ENCODE assay signal across 12 cellular contexts in the genomic region with DNA sequence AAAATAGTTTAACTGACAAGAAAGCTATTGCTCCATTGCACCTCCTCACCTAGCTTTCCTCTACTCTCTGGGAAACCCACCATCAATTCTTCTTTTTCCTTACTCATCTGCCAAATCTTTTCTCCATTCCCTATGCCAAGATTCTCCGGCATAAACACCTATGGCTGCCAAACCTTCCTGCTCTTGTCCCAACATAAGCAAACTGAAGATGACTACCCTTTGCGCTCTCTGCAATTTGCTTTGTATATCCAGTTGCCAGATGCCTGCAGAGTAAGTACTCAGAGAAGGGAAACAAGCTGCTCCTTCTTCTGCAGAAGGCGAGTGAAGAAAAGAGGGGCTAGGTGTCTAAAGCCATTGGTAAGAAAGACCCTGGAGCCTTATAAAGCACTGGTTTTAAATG. TPM values are rescaled to one million over a fixed set of nuclear protein-coding genes. Genes with fewer than 3 reads are reported as not detected.
DNase-seq lines count a peak whose midpoint lies in the region; ATAC-seq and TF ChIP-seq lines count a peak whose summit lies in the region.
"Had no signal": no experiment of that assay in that cellular context is flagged by ENCODE, and none has a peak within 500 bp of the region (broad histone marks: within the 10 kb centered on the region; RNA-seq: fewer than 3 reads in every experiment).

No MANE protein-coding gene starts in this region.

- H3K36me3 Mint-ChIP-seq in activated naive CD4-positive, alpha-beta T cell treated with anti-CD3 and anti-CD28 coated beads, Interleukin-2, amount 10 ng/mL, durations not matched to agents 7 days and 5 days = peaks cover 94% of the 10 kb centered on the region
- peaks cover 67% of the 10 kb centered on the region for H3K36me3 Mint-ChIP-seq in T-cell
- H3K36me3 Mint-ChIP-seq in effector memory CD8-positive, alpha-beta T cell (ENCODE audit: insufficient read depth) = peaks cover 48% of the 10 kb centered on the region

- peaks cover 87% of the 10 kb centered on the region for H3K4me1 Mint-ChIP-seq in activated naive CD4-positive, alpha-beta T cell treated with anti-CD3 and anti-CD28 coated beads, Interleukin-2, amount 10 ng/mL, durations not matched to agents 7 days and 5 days
- H3K4me1 Mint-ChIP-seq in T-cell = peaks cover 57 to 90% (median 60%) of the 10 kb centered on the region in 3 donors
- H3K4me1 Mint-ChIP-seq in effector memory CD8-positive, alpha-beta T cell (ENCODE audit: low read depth in 2 of 2) = peaks cover 66 to 83% of the 10 kb centered on the region in 2 donors

- no peak for ATAC-seq in T-cell (replicated peaks in 1 of 4)
- ATAC-seq in effector memory CD8-positive, alpha-beta T cell (replicated peaks) = no peak
- no peak for ATAC-seq in GM19463 (IDR thresholded peaks at IDR 0.05; ENCODE audit: unreplicated experiment)

- peak overlapping the region; percentile 18 for H3K4me3 Mint-ChIP-seq in activated naive CD4-positive, alpha-beta T cell treated with anti-CD3 and anti-CD28 coated beads, Interleukin-2, amount 10 ng/mL, durations not matched to agents 7 days and 5 days
- peak overlapping the region in 1 of 3 donors; percentile 55 for H3K4me3 Mint-ChIP-seq in T-cell
- peak overlapping the region; percentile 41 to 71 for H3K4me3 Mint-ChIP-seq in effector memory CD8-positive, alpha-beta T cell

- peak overlapping the region in 3 of 4 donors; percentile 34 to 51 (median 40) for H3K27ac ChIP-seq in transverse colon

- no peak for TF ChIP-seq CTCF in transverse colon (IDR thresholded peaks at IDR 0.05)

- H3K27me3 Mint-ChIP-seq in activated naive CD4-positive, alpha-beta T cell treated with anti-CD3 and anti-CD28 coated beads, Interleukin-2, amount 10 ng/mL, durations not matched to agents 7 days and 5 days = no peaks in the 10 kb centered on the region
- no peaks in the 10 kb centered on the region for H3K27me3 Mint-ChIP-seq in T-cell
- no peaks in the 10 kb centered on the region for H3K27me3 Mint-ChIP-seq in effector memory CD8-positive, alpha-beta T cell

- 69 to 70% methylated on average over 2 to 3 of the region's 3 CpGs for WGBS in transverse colon (ENCODE audit: low coverage in 1 of 2), 2 donors

- intact Hi-C loops in transverse colon (cut with DNase I; ENCODE audit: low total_unique reads) = no loop called here

- peak overlapping the region; percentile 75 for H3K27ac Mint-ChIP-seq in activated naive CD4-positive, alpha-beta T cell treated with anti-CD3 and anti-CD28 coated beads, Interleukin-2, amount 10 ng/mL, durations not matched to agents 7 days and 5 days
- H3K27ac Mint-ChIP-seq in T-cell = peak overlapping the region; percentile 78 to 79
- H3K27ac Mint-ChIP-seq in effector memory CD8-positive, alpha-beta T cell = peak overlapping the region; percentile 87 to 92

- TF ChIP-seq POLR2A in transverse colon (IDR thresholded peaks at IDR 0.05) = no peak

- H3K36me3 ChIP-seq in transverse colon = no peaks in the 10 kb centered on the region

- in situ Hi-C loops in transverse colon (cut with MboI; ENCODE audit: low pct_ligation_motif_present in 1 of 4, low pct_unique_long_range_greater_than_20kb in 1 of 4, low sequenced_read_pairs in 3 of 4) = no loop called here

- DNase-seq in activated naive CD4-positive, alpha-beta T cell treated with anti-CD3 and anti-CD28 coated beads, Interleukin-2, amount 10 ng/mL, durations not matched to agents 7 days and 5 days = no peak
- DNase-seq in activated naive CD4-positive, alpha-beta T cell treated with anti-CD3 and anti-CD28 coated beads, Interleukin-2, amount 50 U/mL, for 16 hours = no peak
- DNase-seq in T-cell (no peak), transverse colon (no peak), hypothalamus (lab: John Stamatoyannopoulos, UW) (no peak), NK-92 (lab: John Stamatoyannopoulos, UW; ENCODE audit: unreplicated experiment) (no peak)
- DNase-seq in effector memory CD8-positive, alpha-beta T cell = no peak
- DNase-seq: DMS153, midbrain, NCI-H1436 treated with DMSO at 0.1 percent for 48 hours, NCI-H524 treated with DMSO at 0.1 percent for 48 hours had no signal

- H3K4me1 ChIP-seq in transverse colon = peaks cover 0 to 36% (median 5%) of the 10 kb centered on the region in 4 donors

- H3K4me3 ChIP-seq in transverse colon = no peak overlapping the region

- CTCF ChIA-PET in activated naive CD4-positive, alpha-beta T cell treated with anti-CD3 and anti-CD28 coated beads, Interleukin-2, amount 10 ng/mL, durations not matched to agents 7 days and 5 days (lab: Charles Lee) = interaction anchor here (1.2 to 2.8 kb wide), 3 partner anchors 9 to 26 kb away, joined by 3 to 7 read pairs (median 4); partner anchors contain the start of gene PTGER2
- CTCF ChIA-PET in T-cell (lab: Charles Lee) = no interaction called here

- no peaks in the 10 kb centered on the region for H3K27me3 ChIP-seq in transverse colon

- H3K9me3 ChIP-seq in transverse colon = peaks cover 0 to 9% of the 10 kb centered on the region in 2 donors

- H3K9me3 Mint-ChIP-seq in activated naive CD4-positive, alpha-beta T cell treated with anti-CD3 and anti-CD28 coated beads, Interleukin-2, amount 10 ng/mL, durations not matched to agents 7 days and 5 days = peaks cover 20% of the 10 kb centered on the region
- peaks cover 8 to 19% (median 8%) of the 10 kb centered on the region in 3 donors for H3K9me3 Mint-ChIP-seq in T-cell
- H3K9me3 Mint-ChIP-seq in effector memory CD8-positive, alpha-beta T cell = peaks cover 0 to 8% of the 10 kb centered on the region in 2 donors

- no peak for TF ChIP-seq EP300 in transverse colon (IDR thresholded peaks at IDR 0.05; ENCODE audit: low read depth)

- POLR2A ChIA-PET in T-cell (lab: Charles Lee) = no interaction called here

RNA-seq across cellular contexts. Expression of gene PTGER2, which starts 11.5 kb away (rescaled TPM):
- total RNA-seq in T-cell (10 to 100 TPM; 38.8 to 68.0 (median 54.7) TPM), transverse colon (1 to 10 TPM; 1.1 to 9.4 (median 4.9) TPM)

RNA-seq across cellular contexts. Expression of gene PTGDR, which starts 58.1 kb away (rescaled TPM):
- total RNA-seq in T-cell = 1 to 10 TPM; 1.8 to 8.9 (median 5.2) TPM
- total RNA-seq in transverse colon = 10 to 100 TPM; 12.3 to 30.1 (median 28.3) TPM
